Comparison of ENCODE assay signal across 13 cellular contexts in the genomic region with DNA sequence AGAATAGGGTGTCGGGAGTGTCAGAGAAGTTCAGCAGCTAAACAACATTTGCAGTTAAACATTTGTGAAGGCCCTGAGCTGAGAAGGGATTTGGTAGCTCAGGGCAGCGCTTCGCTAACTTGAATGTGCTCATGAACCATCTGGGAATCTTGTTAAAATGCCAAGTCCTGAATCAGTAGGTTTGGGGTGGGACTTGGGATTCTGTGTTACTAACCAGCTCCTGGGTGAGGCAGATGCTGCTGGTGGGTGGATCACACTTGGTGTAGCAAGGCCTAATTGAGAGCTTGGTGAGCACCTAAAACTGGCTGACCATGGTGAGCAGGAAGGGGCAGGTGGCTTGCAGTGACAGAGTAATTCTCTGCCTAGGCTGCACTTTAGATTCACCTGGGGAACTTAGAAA.
A peak's percentile ranks its signal among the peaks of the same experiment; 100 is the strongest.
DNase-seq lines count a peak whose midpoint lies in the region; ATAC-seq and TF ChIP-seq lines count a peak whose summit lies in the region.
"Had no signal": no experiment of that assay in that cellular context is flagged by ENCODE, and none has a peak within 500 bp of the region (broad histone marks: within the 10 kb centered on the region; RNA-seq: fewer than 3 reads in every experiment).

No MANE protein-coding gene starts in this region.

- H3K4me1 Mint-ChIP-seq in stimulated activated naive B cell treated with anti-CD40 and anti-IgM and Interleukin-4, amounts not matched to agents 10 μg/mL and 1 μg/mL and 100 μg/mL, for 72 hours = peaks cover 42 to 68% of the 10 kb centered on the region in 2 donors

- peaks cover 9 to 34% of the 10 kb centered on the region in 2 donors for H3K36me3 Mint-ChIP-seq in stimulated activated naive B cell treated with anti-CD40 and anti-IgM and Interleukin-4, amounts not matched to agents 10 μg/mL and 1 μg/mL and 100 μg/mL, for 72 hours

- CTCF ChIA-PET in RWPE1 (lab: Yijun Ruan, JAX) = no interaction called here

- no peak overlapping the region for H3K4me3 ChIP-seq in fibroblast of mammary gland (ENCODE audit: control insufficient read depth, low read depth, low read length)
- H3K4me3 ChIP-seq: left lung had no signal

- no peaks in the 10 kb centered on the region for H3K27me3 Mint-ChIP-seq in stimulated activated naive B cell treated with anti-CD40 and anti-IgM and Interleukin-4, amounts not matched to agents 10 μg/mL and 1 μg/mL and 100 μg/mL, for 72 hours

- POLR2A ChIA-PET in RWPE1 (lab: Yijun Ruan, JAX; ENCODE audit: low non-redundant PET) = no interaction called here

- no peak overlapping the region for H3K4me3 Mint-ChIP-seq in stimulated activated naive B cell treated with anti-CD40 and anti-IgM and Interleukin-4, amounts not matched to agents 10 μg/mL and 1 μg/mL and 100 μg/mL, for 72 hours

- H3K27ac Mint-ChIP-seq in stimulated activated naive B cell treated with anti-CD40 and anti-IgM and Interleukin-4, amounts not matched to agents 10 μg/mL and 1 μg/mL and 100 μg/mL, for 72 hours = no peak overlapping the region

- no peaks in the 10 kb centered on the region for H3K9me3 Mint-ChIP-seq in stimulated activated naive B cell treated with anti-CD40 and anti-IgM and Interleukin-4, amounts not matched to agents 10 μg/mL and 1 μg/mL and 100 μg/mL, for 72 hours

- ATAC-seq in HG03565 (IDR thresholded peaks at IDR 0.05; ENCODE audit: unreplicated experiment) = no peak
- ATAC-seq in stimulated activated naive B cell treated with anti-CD40 and anti-IgM and Interleukin-4, amounts not matched to agents 10 μg/mL and 1 μg/mL and 100 μg/mL, for 72 hours (replicated peaks) = no peak
- no peak for ATAC-seq in HG02798 (IDR thresholded peaks at IDR 0.05; ENCODE audit: poor library complexity, unreplicated experiment)
- ATAC-seq: left lung had no signal

- TF ChIP-seq CTCF in RWPE1 (conservative IDR thresholded peaks at IDR 0.05; ENCODE audit: low read depth) (no peak), fibroblast of mammary gland (conservative IDR thresholded peaks at IDR 0.05; ENCODE audit: control insufficient read depth, insufficient read depth, low read depth, low read length) (no peak), GM13977 (IDR thresholded peaks at IDR 0.05; ENCODE audit: extremely low read depth, insufficient read depth, missing control alignments) (no peak)

- peak overlapping the region; percentile 42 for H3K27ac ChIP-seq in RWPE1
- H3K27ac ChIP-seq: left lung had no signal

- intact Hi-C loops in posterior cingulate gyrus (cut with DNase I) = loop anchor here (10.0 kb wide), 1 partner anchor 126 kb away; no protein-coding TSS in a partner anchor

- in situ Hi-C loops in GM13977 (cut with MboI; ENCODE audit: low pct_unique_long_range_greater_than_20kb, low sequenced_read_pairs, unreplicated experiment) = loop anchor here (10.0 kb wide), 1 partner anchor 96 kb away; no protein-coding TSS in a partner anchor

- DNase-seq in GM04504 (ENCODE audit: low read depth) (peak; percentile 87), RWPE1 (ENCODE audit: low spot score) (peak; percentile 70), fibroblast of mammary gland (ENCODE audit: low read depth) (peak; percentile 95), posterior cingulate gyrus (peak in 8 of 10 donors; percentile 40 to 94 (median 60)), GM13977 (ENCODE audit: low spot score) (no peak)
- DNase-seq in stimulated activated naive B cell treated with anti-CD40 and anti-IgM and Interleukin-4, amounts not matched to agents 10 μg/mL and 1 μg/mL and 100 μg/mL, for 72 hours = no peak
- DNase-seq: activated CD4-positive, CD25-positive, alpha-beta regulatory T cell; activated naive CD4-positive, alpha-beta T cell; GOT3; left lung; retina had no signal

Comparison
In these comparisons a context has a peak if more than half of its experiments do, and no peak if none do; other contexts are left out.
1. DNase-seq: peak in GM04504 (single experiment), RWPE1 (single experiment), fibroblast of mammary gland (single experiment) and posterior cingulate gyrus (8 of 10); none in stimulated activated naive B cell treated with anti-CD40 and anti-IgM and Interleukin-4, amounts not matched to agents 10 μg/mL and 1 μg/mL and 100 μg/mL, for 72 hours (single experiment) and GM13977 (single experiment).